Comparison of ENCODE assay signal across 8 cellular contexts in genomic region chrX:7926914-7927258, GRCh38. TPM values are rescaled to one million over a fixed set of nuclear protein-coding genes. Genes with fewer than 3 reads are reported as not detected.
DNase-seq lines count a peak whose midpoint lies in the region; ATAC-seq, FAIRE-seq and TF ChIP-seq lines count a peak whose summit lies in the region.

No MANE protein-coding gene starts in this region.

- ATAC-seq in HG02981 (IDR thresholded peaks at IDR 0.05; ENCODE audit: unreplicated experiment) = no peak

- WGBS in HUES64 = 9% methylated on average over 20 of the region's 20 CpGs
- WGBS in ectodermal cell, 2 experiments = 9 to 13% methylated on average over 20 of the region's 20 CpGs

- no peaks in the 10 kb centered on the region for H3K9me3 Mint-ChIP-seq in nephron

- H3K9me3 ChIP-seq in HUES64 (ENCODE audit: insufficient read depth, low read depth, low read length) (no peaks in the 10 kb centered on the region), ectodermal cell (ENCODE audit: control insufficient read depth, low read length) (no peaks in the 10 kb centered on the region)

- H3K4me3 Mint-ChIP-seq in nephron = peak overlapping the region; percentile 89 to 96 (median 94)

- no peak for FAIRE-seq in GM12892 (lab: Jason Lieb, UNC)

- peak overlapping the region in 1 of 3 experiments; percentile 95 for H3K27ac Mint-ChIP-seq in nephron

- peaks cover 3% of the 10 kb centered on the region for H3K27me3 Mint-ChIP-seq in nephron (ENCODE audit: low read depth)

- peaks cover 6% of the 10 kb centered on the region; the same call in 1 of the 2 replicates for H3K36me3 ChIP-seq in HUES64 (ENCODE audit: insufficient read depth, low read length)
- no peaks in the 10 kb centered on the region for H3K36me3 ChIP-seq in ectodermal cell (ENCODE audit: control insufficient read depth, insufficient read depth, low read length)

- H3K4me1 ChIP-seq in HUES64 (ENCODE audit: insufficient read depth, low read length) (no peaks in the 10 kb centered on the region), ectodermal cell (ENCODE audit: control insufficient read depth, insufficient read depth, low read length) (no peaks in the 10 kb centered on the region)

- H3K36me3 Mint-ChIP-seq in nephron (ENCODE audit: low read depth) = no peaks in the 10 kb centered on the region

- no peaks in the 10 kb centered on the region for H3K27me3 ChIP-seq in HUES64 (ENCODE audit: insufficient read depth, low read length)
- no peaks in the 10 kb centered on the region for H3K27me3 ChIP-seq in ectodermal cell (ENCODE audit: control insufficient read depth, insufficient read depth, low read length, poor library complexity, severe bottlenecking)

- no peak for TF ChIP-seq CTCF in nephron (IDR thresholded peaks at IDR 0.05; ENCODE audit: unreplicated experiment in 3 of 3)

- H3K4me3 ChIP-seq in HUES64 (ENCODE audit: low read length) = peak overlapping the region; percentile 98
- peak overlapping the region; percentile 61 for H3K4me3 ChIP-seq in ectodermal cell (ENCODE audit: insufficient read depth, low read depth, low read length)

- TF ChIP-seq POLR2A in GM12892 (IDR thresholded peaks at IDR 0.05; ENCODE audit: low read depth, low read length) = no peak

- H3K9ac ChIP-seq in HUES64 (ENCODE audit: low read depth, low read length) = peak overlapping the region; percentile 85

- DNase-seq in GM12892 (ENCODE audit: insufficient read length) (peak; percentile 54), NAMALWA (ENCODE audit: low spot score) (no peak)
- no peak for DNase-seq in stimulated activated naive CD4-positive, alpha-beta T cell (lab: John Stamatoyannopoulos, UW)
- no peak for DNase-seq in activated CD4-positive, CD25-positive, alpha-beta regulatory T cell (lab: John Stamatoyannopoulos, UW)

- H3K27ac ChIP-seq in HUES64 (ENCODE audit: low read depth, low read length) (peak overlapping the region; percentile 88), ectodermal cell (ENCODE audit: insufficient read depth, low read depth, low read length, poor library complexity, severe bottlenecking) (no peak overlapping the region)

- H3K4me1 Mint-ChIP-seq in nephron = peaks cover 25% of the 10 kb centered on the region

RNA-seq across cellular contexts. Expression of gene PNPLA4, which starts 0.3 kb away (rescaled TPM):
- polyA plus RNA-seq in GM12892 (2012; ENCODE audit: missing spikeins) = 24.1 TPM
- 14.1 TPM for polyA plus RNA-seq in HUES64 (2013, experiment 1 of 2)
- polyA plus RNA-seq in HUES64 (2013, experiment 2 of 2) = 17.4 TPM
- 24.3 TPM for polyA plus RNA-seq in ectodermal cell (2013, experiment 1 of 4)
- 28.6 TPM for polyA plus RNA-seq in ectodermal cell (2013, experiment 2 of 4)
- polyA plus RNA-seq in ectodermal cell (2013, experiment 3 of 4) = 23.3 TPM
- polyA plus RNA-seq in ectodermal cell (2013, experiment 4 of 4) = 27.1 TPM
